Comparison of ENCODE assay signal across 8 cellular contexts in the genomic region with DNA sequence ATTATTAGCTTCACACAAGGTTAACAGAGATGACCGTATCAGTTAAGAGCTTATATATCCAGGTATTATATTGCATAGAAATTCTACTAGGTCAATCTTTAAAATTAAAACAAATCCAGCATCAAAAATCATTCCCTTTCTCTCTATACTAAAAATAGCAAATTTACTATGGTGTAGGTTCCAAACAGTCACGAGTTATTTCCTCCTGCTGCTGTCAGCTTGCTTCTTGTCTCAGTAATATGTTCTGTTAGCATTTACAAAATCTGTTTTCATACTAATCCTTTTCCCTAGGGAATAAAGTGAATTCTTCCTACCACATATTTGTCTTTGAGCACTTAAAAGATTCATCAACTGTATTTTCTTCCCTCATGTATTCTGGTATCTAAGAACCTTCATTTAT. TPM values are rescaled to one million over a fixed set of nuclear protein-coding genes. Genes with fewer than 3 reads are reported as not detected.
DNase-seq lines count a peak whose midpoint lies in the region; ATAC-seq and TF ChIP-seq lines count a peak whose summit lies in the region.

No MANE protein-coding gene starts in this region.

- peak overlapping the region; percentile 80 for H3K4me3 ChIP-seq in GM08714 (ENCODE audit: low read length)
- H3K4me3 ChIP-seq in Peyer's patch, result peak overlapping the region in 3 of 4 donors; percentile 71 to 91 (median 74)
- peak overlapping the region; percentile 79 to 98 (median 88) for H3K4me3 ChIP-seq in esophagus muscularis mucosa
- H3K4me3 ChIP-seq in prostate gland, result peak overlapping the region; percentile 65 to 87

- TF ChIP-seq CTCF in Peyer's patch (IDR thresholded peaks at IDR 0.05) (no peak), esophagus muscularis mucosa (IDR thresholded peaks at IDR 0.05) (no peak), prostate gland (IDR thresholded peaks at IDR 0.05) (no peak)

- H3K9me3 ChIP-seq in Peyer's patch (no peaks in the 10 kb centered on the region), esophagus muscularis mucosa (no peaks in the 10 kb centered on the region), prostate gland (no peaks in the 10 kb centered on the region)

- intact Hi-C loops in esophagus muscularis mucosa (cut with DNase I) (no loop called here), prostate gland (cut with DNase I) (no loop called here)

- peak overlapping the region in 3 of 4 donors; percentile 89 to 97 (median 95) for H3K27ac ChIP-seq in Peyer's patch
- H3K27ac ChIP-seq in esophagus muscularis mucosa (replicated peaks in 1 of 4), result peak overlapping the region; percentile 97 to 98 (median 97)
- peak overlapping the region; percentile 94 to 97 for H3K27ac ChIP-seq in prostate gland

- H3K36me3 ChIP-seq in Peyer's patch, result peaks cover 0 to 19% (median 0%) of the 10 kb centered on the region in 3 donors
- peaks cover 0 to 17% (median 8%) of the 10 kb centered on the region in 4 donors for H3K36me3 ChIP-seq in esophagus muscularis mucosa
- no peaks in the 10 kb centered on the region for H3K36me3 ChIP-seq in prostate gland

- ATAC-seq in GM19395 (IDR thresholded peaks at IDR 0.05; ENCODE audit: unreplicated experiment) (no peak), HG03571 (IDR thresholded peaks at IDR 0.05; ENCODE audit: unreplicated experiment) (no peak), GM21526 (IDR thresholded peaks at IDR 0.05; ENCODE audit: low FRiP score, unreplicated experiment) (no peak)

- H3K4me1 ChIP-seq in Peyer's patch, result peaks cover 0 to 53% (median 9%) of the 10 kb centered on the region in 4 donors
- peaks cover 49 to 76% (median 72%) of the 10 kb centered on the region in 4 donors for H3K4me1 ChIP-seq in esophagus muscularis mucosa
- peaks cover 8% of the 10 kb centered on the region for H3K4me1 ChIP-seq in prostate gland (replicated peaks)

- 6% methylated on average over 2 of the region's 2 CpGs for WGBS in esophagus muscularis mucosa
- WGBS in prostate gland, result 10% methylated on average over 2 of the region's 2 CpGs

- DNase-seq in Peyer's patch (no peak), esophagus muscularis mucosa (ENCODE audit: extremely low spot score) (no peak), prostate gland (ENCODE audit: low spot score) (no peak), SKM-1 treated with dmso at 0.1 percent for 144 hours (lab: John Stamatoyannopoulos, UW; ENCODE audit: unreplicated experiment) (no peak)

- TF ChIP-seq POLR2A in Peyer's patch (IDR thresholded peaks at IDR 0.05) (no peak), esophagus muscularis mucosa (IDR thresholded peaks at IDR 0.05; ENCODE audit: low read depth) (no peak), prostate gland (IDR thresholded peaks at IDR 0.05) (no peak)

- no peak for TF ChIP-seq EP300 in esophagus muscularis mucosa (IDR thresholded peaks at IDR 0.05)

- H3K27me3 ChIP-seq in Peyer's patch (no peaks in the 10 kb centered on the region), esophagus muscularis mucosa (no peaks in the 10 kb centered on the region), prostate gland (replicated peaks; ENCODE audit: insufficient read depth) (no peaks in the 10 kb centered on the region)

RNA-seq across cellular contexts. Expression of a gene that starts 2.5 kb away (rescaled TPM):
- 10 to 100 TPM; 48.0 to 80.9 (median 61.2) TPM for total RNA-seq in Peyer's patch
- total RNA-seq in esophagus muscularis mucosa, result 10 to 100 TPM; 74.9 to 84.7 (median 78.4) TPM
- total RNA-seq in prostate gland, result 10 to 100 TPM; 50.7 to 72.9 TPM
